8 cellular contexts compared by ENCODE assay signal in the genomic region with DNA sequence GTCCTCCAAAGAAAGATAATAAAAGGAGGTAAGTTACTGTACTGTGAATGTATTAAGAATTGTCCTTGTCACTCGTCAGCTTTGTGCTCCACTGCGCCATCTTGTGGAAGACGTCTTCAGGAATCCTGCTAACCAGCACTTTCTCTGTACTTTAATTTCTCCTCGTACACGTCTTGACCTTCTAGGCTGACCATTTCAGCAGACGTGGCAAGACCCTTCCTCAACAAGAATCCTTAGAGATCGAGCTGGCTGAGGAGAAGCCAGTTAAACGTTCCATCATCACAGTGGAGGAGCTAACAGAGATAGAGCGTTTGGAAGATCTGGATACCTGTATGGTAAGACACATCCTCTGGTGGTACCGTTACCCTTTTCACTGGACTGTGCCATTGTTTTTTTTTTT.
A peak's percentile ranks its signal among the peaks of the same experiment; 100 is the strongest.
DNase-seq lines count a peak whose midpoint lies in the region; ATAC-seq, FAIRE-seq and TF ChIP-seq lines count a peak whose summit lies in the region.

No MANE protein-coding gene starts in this region.

- TF ChIP-seq CTCF in GM12878 (IDR thresholded peaks at IDR 0.05 in 2 of 3, conservative IDR thresholded peaks at IDR 0.05 in 1 of 3; ENCODE audit: control insufficient read depth in 2 of 3, extremely low read depth in 1 of 3, insufficient read depth in 1 of 3, low read depth in 3 of 3, low read length in 3 of 3), result peak; percentile 80 to 83 (median 81)

- H3K36me3 ChIP-seq in GM12878 (ENCODE audit: control insufficient read depth in 2 of 2, insufficient read depth in 2 of 2, low read length in 1 of 2), result no peaks in the 10 kb centered on the region

- H3K4me3 ChIP-seq in GM12878, result no peak overlapping the region

- H3K79me2 ChIP-seq in GM12878 (ENCODE audit: control insufficient read depth, insufficient read depth, low read length), result no peaks in the 10 kb centered on the region

- peak overlapping the region; percentile 68 for H2AFZ ChIP-seq in GM12878 (ENCODE audit: control insufficient read depth, low read depth, low read length)

- H4K20me1 ChIP-seq in GM12878 (ENCODE audit: control insufficient read depth, insufficient read depth), result no peaks in the 10 kb centered on the region

- 4% methylated on average over 10 of the region's 10 CpGs for whole genome bisulfite sequencing in GM12878 (ENCODE audit: insufficient coverage, insufficient replicate concordance, low lambda C conversion rate, missing lambda C conversion rate)

- SMC1A ChIA-PET in GM12878 (lab: Charles Lee; ENCODE audit: uncharacterized antibody, unreplicated experiment), result interaction anchor here (0.6 to 5.8 kb wide), 23 partner anchors 9 to 409 kb away, joined by 3 to 79 read pairs (median 4); a partner anchor contains a TSS

- no peak for TF ChIP-seq EP300 in GM12878 (IDR thresholded peaks at IDR 0.05; ENCODE audit: borderline replicate concordance in 1 of 2, control insufficient read depth in 1 of 2, low read depth in 2 of 2, low read length in 2 of 2)

- in situ Hi-C loops in GM12878 (cut with MboI), result loop anchor here (5.0 kb wide), 1 partner anchor 294 kb away; no protein-coding TSS in a partner anchor

- no peak overlapping the region for H3K9ac ChIP-seq in GM12878 (ENCODE audit: control insufficient read depth, insufficient read depth, low read length)

- no peaks in the 10 kb centered on the region for H3K27me3 ChIP-seq in GM12878 (replicated peaks in 1 of 2; ENCODE audit: control insufficient read depth in 2 of 2, insufficient read depth in 2 of 2, low read length in 1 of 2)

- CTCF ChIA-PET in GM12878 (lab: Yijun Ruan, JAX), result interaction anchor here (0.6 to 6.6 kb wide), 46 partner anchors 9 to 733 kb away, joined by 3 to 151 read pairs (median 5); a partner anchor contains a TSS

- FAIRE-seq in TTC549 (lab: Jason Lieb, UNC) (peak; percentile 63), GM12878 (lab: Jason Lieb, UNC) (peak; percentile 73)

- RAD21 ChIA-PET in GM12878 (lab: Charles Lee; ENCODE audit: unreplicated experiment), result interaction anchor here (1.1 to 6.8 kb wide), 7 partner anchors 62 to 333 kb away, joined by 3 to 56 read pairs (median 6); a partner anchor contains a TSS

- no peak overlapping the region for H3K27ac ChIP-seq in GM12878 (ENCODE audit: control insufficient read depth, insufficient read depth)

- no peaks in the 10 kb centered on the region for H3K9me3 ChIP-seq in GM12878 (replicated peaks; ENCODE audit: control insufficient read depth, insufficient read depth, low read length)

- DNase-seq in NCI-H510A treated with DMSO at 0.1 percent for 48 hours (lab: John Stamatoyannopoulos, UW), result peak; percentile 66
- DNase-seq in NCI-H510A (lab: John Stamatoyannopoulos, UW), result no peak
- peak; percentile 26 for DNase-seq in NCI-H1694 treated with DMSO at 0.1 percent for 48 hours (lab: John Stamatoyannopoulos, UW)
- peak; percentile 28 for DNase-seq in GM12878 (ENCODE audit: low read depth, low spot score)
- peak in 46 of 51 donors; percentile 2 to 80 (median 30) for DNase-seq in hypothalamus (lab: John Stamatoyannopoulos, UW)
- peak; percentile 57 for DNase-seq in smooth muscle cell of the brain vasculature (ENCODE audit: low read depth, low spot score)

- H3K4me1 ChIP-seq in GM12878 (ENCODE audit: control insufficient read depth, insufficient read depth, low read length), result no peaks in the 10 kb centered on the region

- BruUV-seq in GM12878 (replicated peaks; lab: Mats Ljungman, UMichigan), result no TSS peak

- TF ChIP-seq POLR2A in GM12878 (IDR thresholded peaks at IDR 0.05; ENCODE audit: low read depth, low read length), result no peak

- peak; percentile 90 for ATAC-seq in GM12878
- ATAC-seq in GM21447 (IDR thresholded peaks at IDR 0.05; ENCODE audit: unreplicated experiment), result no peak

- POLR2A ChIA-PET in GM12878 (lab: Charles Lee), result interaction anchor here (0.7 kb wide), 1 partner anchor 409 kb away, joined by 5 read pairs; no protein-coding TSS in a partner anchor

- TF ChIP-seq RAD21 in GM12878 (IDR thresholded peaks at IDR 0.05; ENCODE audit: insufficient read depth, low read depth, low read length), result peak; percentile 60

- no peak overlapping the region for H3K4me2 ChIP-seq in GM12878 (ENCODE audit: control insufficient read depth, insufficient read depth)

- intact Hi-C loops in GM12878 (cut with micrococcal nuclease; ENCODE audit: unreplicated experiment), result loop anchor here (1.0 to 5.0 kb wide), 3 partner anchors 46 to 333 kb away; no protein-coding TSS in a partner anchor

TF ChIP-seq in GM12878, 131 proteins besides CTCF, POLR2A, EP300 and RAD21:
- no peak for TF ChIP-seq GATAD2B (conservative IDR thresholded peaks at IDR 0.05; ENCODE audit: low read depth)
- TF ChIP-seq, protein P1, sequence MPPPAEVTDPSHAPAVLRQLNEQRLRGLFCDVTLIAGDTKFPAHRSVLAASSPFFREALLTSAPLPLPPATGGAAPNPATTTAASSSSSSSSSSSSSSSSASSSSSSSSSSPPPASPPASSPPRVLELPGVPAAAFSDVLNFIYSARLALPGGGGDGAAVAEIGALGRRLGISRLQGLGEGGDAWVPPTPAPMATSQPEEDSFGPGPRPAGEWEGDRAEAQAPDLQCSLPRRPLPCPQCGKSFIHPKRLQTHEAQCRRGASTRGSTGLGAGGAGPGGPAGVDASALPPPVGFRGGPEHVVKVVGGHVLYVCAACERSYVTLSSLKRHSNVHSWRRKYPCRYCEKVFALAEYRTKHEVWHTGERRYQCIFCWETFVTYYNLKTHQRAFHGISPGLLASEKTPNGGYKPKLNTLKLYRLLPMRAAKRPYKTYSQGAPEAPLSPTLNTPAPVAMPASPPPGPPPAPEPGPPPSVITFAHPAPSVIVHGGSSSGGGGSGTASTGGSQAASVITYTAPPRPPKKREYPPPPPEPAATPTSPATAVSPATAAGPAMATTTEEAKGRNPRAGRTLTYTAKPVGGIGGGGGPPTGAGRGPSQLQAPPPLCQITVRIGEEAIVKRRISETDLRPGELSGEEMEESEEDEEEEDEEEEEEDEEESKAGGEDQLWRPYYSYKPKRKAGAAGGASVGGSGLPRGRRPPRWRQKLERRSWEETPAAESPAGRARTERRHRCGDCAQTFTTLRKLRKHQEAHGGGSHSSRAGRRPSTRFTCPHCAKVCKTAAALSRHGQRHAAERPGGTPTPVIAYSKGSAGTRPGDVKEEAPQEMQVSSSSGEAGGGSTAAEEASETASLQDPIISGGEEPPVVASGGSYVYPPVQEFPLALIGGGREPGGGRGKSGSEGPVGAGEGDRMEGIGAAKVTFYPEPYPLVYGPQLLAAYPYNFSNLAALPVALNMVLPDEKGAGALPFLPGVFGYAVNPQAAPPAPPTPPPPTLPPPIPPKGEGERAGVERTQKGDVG (CRISPR knock-in tag; IDR thresholded peaks at IDR 0.05), result no peak
- TF ChIP-seq BCL11A (IDR thresholded peaks at IDR 0.05; ENCODE audit: low read depth, low read length), result no peak
- TF ChIP-seq SUPT20H (IDR thresholded peaks at IDR 0.05; ENCODE audit: borderline replicate concordance, control insufficient read depth, low read depth, low read length), result no peak
- TF ChIP-seq SMC3 (IDR thresholded peaks at IDR 0.05; ENCODE audit: borderline replicate concordance, low read length), result peak; percentile 91
- TF ChIP-seq YY1 (IDR thresholded peaks at IDR 0.05; ENCODE audit: low read depth, low read length), result peak; percentile 30; the same call in 1 of the 2 replicates
- TF ChIP-seq CEBPB (IDR thresholded peaks at IDR 0.05; ENCODE audit: borderline replicate concordance in 1 of 2, low read depth in 2 of 2, low read length in 2 of 2), result no peak
- TF ChIP-seq, protein P2, sequence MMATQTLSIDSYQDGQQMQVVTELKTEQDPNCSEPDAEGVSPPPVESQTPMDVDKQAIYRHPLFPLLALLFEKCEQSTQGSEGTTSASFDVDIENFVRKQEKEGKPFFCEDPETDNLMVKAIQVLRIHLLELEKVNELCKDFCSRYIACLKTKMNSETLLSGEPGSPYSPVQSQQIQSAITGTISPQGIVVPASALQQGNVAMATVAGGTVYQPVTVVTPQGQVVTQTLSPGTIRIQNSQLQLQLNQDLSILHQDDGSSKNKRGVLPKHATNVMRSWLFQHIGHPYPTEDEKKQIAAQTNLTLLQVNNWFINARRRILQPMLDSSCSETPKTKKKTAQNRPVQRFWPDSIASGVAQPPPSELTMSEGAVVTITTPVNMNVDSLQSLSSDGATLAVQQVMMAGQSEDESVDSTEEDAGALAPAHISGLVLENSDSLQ (IDR thresholded peaks at IDR 0.05), result peak; percentile 24; the same call in 1 of the 2 replicates
